Comparison of ENCODE assay signal across 26 cellular contexts in the genomic region with DNA sequence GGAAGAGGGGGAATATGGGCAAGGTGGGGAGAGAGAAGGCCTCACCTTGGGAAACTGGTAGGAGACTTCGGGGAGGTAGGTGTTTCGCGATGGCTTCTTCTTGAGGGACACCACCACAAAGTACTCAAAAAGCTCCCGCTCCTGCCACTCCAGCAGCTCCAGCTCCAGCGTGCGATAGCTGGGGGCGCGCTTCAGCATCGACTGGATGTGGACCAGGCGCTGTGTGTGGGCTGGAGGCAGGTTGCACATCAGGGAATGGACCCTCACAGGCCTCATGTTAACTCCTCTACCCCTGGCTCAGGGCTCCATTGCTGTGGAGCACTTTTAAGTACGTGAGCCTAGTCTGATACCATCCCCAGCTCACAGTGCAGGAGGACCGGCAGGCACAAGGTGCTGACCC.
"Had no signal": no experiment of that assay in that cellular context is flagged by ENCODE, and none has a peak within 500 bp of the region (broad histone marks: within the 10 kb centered on the region; RNA-seq: fewer than 3 reads in every experiment).

No MANE protein-coding gene starts in this region.

- H3K27me3 ChIP-seq: body of pancreas, cardiac muscle cell, dorsolateral prefrontal cortex, heart right ventricle, pancreas, testis, vagina had no signal

- H3K9me3 ChIP-seq: body of pancreas, heart right ventricle, lower lobe of right lung, pancreas, prostate gland, testis, vagina had no signal

- H3K4me3 ChIP-seq: body of pancreas, cardiac muscle cell, coronary artery, dorsolateral prefrontal cortex, heart right ventricle, lower lobe of right lung, pancreas, prostate gland, testis, vagina had no signal

- FAIRE-seq: pancreas had no signal

- H3K27ac ChIP-seq: body of pancreas, cardiac muscle cell, coronary artery, lower lobe of right lung, pancreas, prostate gland, vagina had no signal

- ATAC-seq: activated CD8-positive, alpha-beta T cell treated with anti-CD3 and anti-CD28 coated beads for 36 hours; activated naive CD8-positive, alpha-beta T cell treated with anti-CD3 and anti-CD28 coated beads, Interleukin-2, amount 50 U/mL, for 24 hours; body of pancreas; heart right ventricle; left lobe of liver; lower lobe of right lung; pancreas; SK-N-SH treated with all-trans-retinoic acid at 6 μM for 48 hours had no signal

- H3K36me3 ChIP-seq: prostate gland had no signal

- DNase-seq: activated CD4-positive, alpha-beta T cell treated with anti-CD3 and anti-CD28 coated beads, Interleukin-2, amount 50 U/mL, for 1 hour; activated CD4-positive, CD25-positive, alpha-beta regulatory T cell treated with anti-CD3 and anti-CD28 coated beads, Interleukin-2, amount 50 U/mL, for 72 hours; activated CD8-positive, alpha-beta T cell treated with anti-CD3 and anti-CD28 coated beads for 36 hours; activated naive CD8-positive, alpha-beta T cell treated with anti-CD3 and anti-CD28 coated beads, Interleukin-2, amount 50 U/mL, for 24 hours; activated T-cell treated with anti-CD3 and anti-CD28 coated beads, Interleukin-2, amount 50 U/mL, for 48 hours; body of pancreas; dorsolateral prefrontal cortex; effector memory CD4-positive, alpha-beta T cell; erythroblast; foreskin fibroblast; heart right ventricle; kidney glomerular epithelial cell; lower lobe of right lung; naive B cell; stimulated activated CD4-positive, alpha-beta T cell treated with anti-CD3 and anti-CD28 coated beads, Interleukin-15, amount 100 ng/mL, for 24 hours; stimulated activated CD4-positive, alpha-beta T cell treated with anti-CD3 and anti-CD28 coated beads, Interleukin-2, amount 100 ng/mL, for 24 hours; stimulated activated naive CD4-positive, alpha-beta T cell; T-helper 2 cell; testis had no signal
